ENCODE assay signal across 8 cellular contexts in genomic region chr6:111087106-111087835, GRCh38. TPM values are rescaled to one million over a fixed set of nuclear protein-coding genes. Genes with fewer than 3 reads are reported as not detected.
DNase-seq lines count a peak whose midpoint lies in the region; ATAC-seq and TF ChIP-seq lines count a peak whose summit lies in the region.

Gene SLC16A10, plus strand, starts transcription at chr6:111087503. Its CDS starts 250 bp downstream, at chr6:111087753.

- H4K91ac ChIP-seq in trophoblast cell (ENCODE audit: low read depth, low read length) = no peak within 1 kb of the TSS

- H3K27ac ChIP-seq in DOHH2 (ENCODE audit: low read depth, low read length) (no peak within 1 kb of the TSS), SJCRH30 (peak within 1 kb of the TSS; percentile 19; the same call in 1 of the 2 replicates), trophoblast cell (ENCODE audit: low read depth, low read length) (no peak within 1 kb of the TSS), upper lobe of right lung (no peak within 1 kb of the TSS)

- H3K9me2 ChIP-seq in DOHH2 (replicated peaks; ENCODE audit: control insufficient read depth, low read length) = no peaks in the 10 kb centered on the region

- H3K79me2 ChIP-seq in DOHH2 (ENCODE audit: control insufficient read depth, low read length) (no peaks in the 10 kb centered on the region), trophoblast cell (ENCODE audit: control insufficient read depth, insufficient read depth, low read length, poor library complexity) (no peaks in the 10 kb centered on the region)

- H2BK5ac ChIP-seq in trophoblast cell (ENCODE audit: low read depth, low read length, poor library complexity) = no peak within 1 kb of the TSS

- H4K12ac ChIP-seq in trophoblast cell (ENCODE audit: low read depth, low read length) = no peak within 1 kb of the TSS

- H3K9me3 ChIP-seq in DOHH2 (ENCODE audit: control insufficient read depth, insufficient read depth, low read length) (no peaks in the 10 kb centered on the region), SJCRH30 (replicated peaks) (no peaks in the 10 kb centered on the region), trophoblast cell (ENCODE audit: insufficient read depth, low read depth, low read length) (no peaks in the 10 kb centered on the region), upper lobe of right lung (no peaks in the 10 kb centered on the region)

- H3K4ac ChIP-seq in trophoblast cell (ENCODE audit: low read depth, low read length) = no peak within 1 kb of the TSS

- TF ChIP-seq CTCF in DOHH2 (IDR thresholded peaks at IDR 0.05; ENCODE audit: low read depth, low read length, poor library complexity, severe bottlenecking) (no peak), upper lobe of right lung (IDR thresholded peaks at IDR 0.05) (no peak)

- peak within 1 kb of the TSS; percentile 72 for H2AFZ ChIP-seq in trophoblast cell (ENCODE audit: insufficient read depth, low read length, poor library complexity)

- H3F3A ChIP-seq in DOHH2 (ENCODE audit: control insufficient read depth, insufficient read depth) = no peaks in the 10 kb centered on the region

- no peak within 1 kb of the TSS for H3K14ac ChIP-seq in trophoblast cell (ENCODE audit: low read length)

- no peak within 1 kb of the TSS for H2BK12ac ChIP-seq in trophoblast cell (ENCODE audit: low read length)

- peaks cover 19% of the 10 kb centered on the region for H3K4me1 ChIP-seq in DOHH2 (ENCODE audit: control insufficient read depth, low read length)
- H3K4me1 ChIP-seq in SJCRH30 = no peaks in the 10 kb centered on the region
- H3K4me1 ChIP-seq in trophoblast cell (ENCODE audit: control insufficient read depth in 1 of 2, insufficient read depth in 2 of 2, low read length in 2 of 2) = peaks cover 3 to 5% of the 10 kb centered on the region in 2 experiments
- no peaks in the 10 kb centered on the region for H3K4me1 ChIP-seq in upper lobe of right lung

- intact Hi-C loops in Right ventricle myocardium inferior (cut with DNase I) (no loop called here), upper lobe of right lung (cut with DNase I) (no loop called here)

- H2AK5ac ChIP-seq in trophoblast cell (ENCODE audit: low read length) = no peak within 1 kb of the TSS

- no peak within 1 kb of the TSS for H3K23ac ChIP-seq in trophoblast cell (ENCODE audit: low read length)

- DNase-seq in KBM-7 (peak; percentile 93), SJCRH30 (peak; percentile 93 to 94), Right ventricle myocardium inferior (ENCODE audit: missing footprints) (peak; percentile 80), trophoblast cell (peak; percentile 37 to 77), upper lobe of right lung (peak; percentile 91)
- peak; percentile 67 for DNase-seq in activated gamma-delta T cell treated with anti-CD3 and anti-CD28 coated beads, Interleukin-2, amount 50 U/mL, for 16 hours (ENCODE audit: low read depth)

- peak within 1 kb of the TSS; percentile 55 for H4K8ac ChIP-seq in trophoblast cell (ENCODE audit: low read depth, low read length)

- WGBS in trophoblast cell (ENCODE audit: extremely low coverage, insufficient coverage, insufficient read length) = no CpG with 5 or more reads among the region's 86 CpGs

- peak within 1 kb of the TSS; percentile 75 for H3K4me3 ChIP-seq in DOHH2 (ENCODE audit: low read length)
- H3K4me3 ChIP-seq in SJCRH30 = peak within 1 kb of the TSS; percentile 73
- H3K4me3 ChIP-seq in trophoblast cell (ENCODE audit: low read depth, low read length) = peak within 1 kb of the TSS; percentile 78
- peak within 1 kb of the TSS; percentile 59 for H3K4me3 ChIP-seq in upper lobe of right lung

- peaks cover 40% of the 10 kb centered on the region for H3K27me3 ChIP-seq in DOHH2 (ENCODE audit: control insufficient read depth, low read length)
- H3K27me3 ChIP-seq in SJCRH30 = no peaks in the 10 kb centered on the region
- no peaks in the 10 kb centered on the region for H3K27me3 ChIP-seq in trophoblast cell (ENCODE audit: insufficient read depth, low read length)
- H3K27me3 ChIP-seq in upper lobe of right lung = peaks cover 33% of the 10 kb centered on the region

- H3K36me3 ChIP-seq in DOHH2 (ENCODE audit: control insufficient read depth, low read length) (no peaks in the 10 kb centered on the region), SJCRH30 (no peaks in the 10 kb centered on the region), trophoblast cell (ENCODE audit: control insufficient read depth in 1 of 2, insufficient read depth in 2 of 2, low read length in 2 of 2) (no peaks in the 10 kb centered on the region), upper lobe of right lung (no peaks in the 10 kb centered on the region)

- H4K20me1 ChIP-seq in DOHH2 (ENCODE audit: control insufficient read depth, insufficient read depth, low read depth, low read length) = no peaks in the 10 kb centered on the region

- no peaks in the 10 kb centered on the region for H3K79me1 ChIP-seq in trophoblast cell (ENCODE audit: low read length)

- in situ Hi-C loops in KBM-7 (cut with MboI; ENCODE audit: low pct_unique_long_range_greater_than_20kb, low sequenced_read_pairs) = no loop called here

- no peak within 1 kb of the TSS for H2BK120ac ChIP-seq in trophoblast cell (ENCODE audit: insufficient read depth, low read length, poor library complexity)

- no peak within 1 kb of the TSS for H3K18ac ChIP-seq in trophoblast cell (ENCODE audit: low read length)

- peak; percentile 82 for ATAC-seq in GM21717 (IDR thresholded peaks at IDR 0.05; ENCODE audit: unreplicated experiment)
- peak; percentile 92 for ATAC-seq in Right ventricle myocardium inferior
- peak; percentile 97 for ATAC-seq in upper lobe of right lung

- peak within 1 kb of the TSS; percentile 30 for H3K9ac ChIP-seq in trophoblast cell (ENCODE audit: low read length)

- H3K4me2 ChIP-seq in DOHH2 (ENCODE audit: low read length) (peak within 1 kb of the TSS; percentile 94), trophoblast cell (ENCODE audit: low read length) (peak within 1 kb of the TSS; percentile 92)

RNA-seq across cellular contexts. Expression of gene SLC16A10, which starts in this region (rescaled TPM):
- 29.5 and 31.2 TPM in 2 replicates for total RNA-seq in SJCRH30 (2014; rRNA removed; shearing (Covaris generic))
- total RNA-seq in Right ventricle myocardium inferior (12.1 TPM), upper lobe of right lung (12.3 TPM)
- polyA plus RNA-seq in trophoblast cell (2013) = 2.0 and 2.4 TPM in 2 replicates
